In the genomic region with DNA sequence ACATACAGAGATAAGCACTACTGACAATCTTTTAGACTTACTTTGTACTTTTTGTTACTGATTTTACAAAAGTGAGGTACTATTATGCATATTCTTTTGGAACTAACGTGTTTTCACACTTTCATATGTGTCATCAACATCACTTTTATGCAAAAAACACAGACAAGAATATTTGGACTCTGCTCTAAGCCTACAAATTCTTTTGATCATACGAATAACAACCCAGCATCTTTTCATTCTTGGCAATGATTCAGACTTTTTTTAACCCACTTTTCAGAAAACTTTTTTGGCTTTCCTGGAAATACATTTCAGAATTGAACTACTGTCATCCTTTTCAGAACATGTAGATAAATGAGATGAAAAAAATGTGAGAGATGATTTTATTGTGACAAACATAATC, we compare ENCODE assay signal across 25 cellular contexts. TPM values are rescaled to one million over a fixed set of nuclear protein-coding genes. Genes with fewer than 3 reads are reported as not detected.
DNase-seq lines count a peak whose midpoint lies in the region; ATAC-seq and TF ChIP-seq lines count a peak whose summit lies in the region.
"Had no signal": no experiment of that assay in that cellular context is flagged by ENCODE, and none has a peak within 500 bp of the region (broad histone marks: within the 10 kb centered on the region; RNA-seq: fewer than 3 reads in every experiment).

No MANE protein-coding gene starts in this region.

- H3K4me3 ChIP-seq in fibroblast of the aortic adventitia (ENCODE audit: low read depth, low read length) (no peak overlapping the region), gastroesophageal sphincter (no peak overlapping the region), brain microvascular endothelial cell (ENCODE audit: low read depth, low read length) (no peak overlapping the region)
- H3K4me3 ChIP-seq: heart left ventricle, MG63, sigmoid colon, thoracic aorta, vagina had no signal

- intact Hi-C loops in activated CD4-positive, alpha-beta memory T cell treated with anti-CD3 and anti-CD28 coated beads for 36 hours (cut with micrococcal nuclease): loop anchor here (1.0 to 2.0 kb wide), 5 partner anchors 22 to 129 kb away; a partner anchor contains a TSS

- peaks cover 6% of the 10 kb centered on the region for H3K36me3 Mint-ChIP-seq in activated naive CD4-positive, alpha-beta T cell treated with anti-CD3 and anti-CD28 coated beads, Interleukin-2, amount 50 U/mL, for 24 hours
- peaks cover 6% of the 10 kb centered on the region for H3K36me3 Mint-ChIP-seq in activated CD4-positive, alpha-beta memory T cell treated with anti-CD3 and anti-CD28 coated beads for 36 hours

- peaks cover 35% of the 10 kb centered on the region for H3K4me1 Mint-ChIP-seq in activated naive CD4-positive, alpha-beta T cell treated with anti-CD3 and anti-CD28 coated beads, Interleukin-2, amount 50 U/mL, for 24 hours
- H3K4me1 Mint-ChIP-seq in activated CD4-positive, alpha-beta memory T cell treated with anti-CD3 and anti-CD28 coated beads for 36 hours (ENCODE audit: low read depth): peaks cover 35% of the 10 kb centered on the region
- peaks cover 32% of the 10 kb centered on the region for H3K4me1 Mint-ChIP-seq in stimulated activated naive CD8-positive, alpha-beta T cell treated with anti-CD3 and anti-CD28 coated beads, Interleukin-15, amount 100 ng/mL, for 72 hours
- H3K4me1 Mint-ChIP-seq: nephron had no signal

- no peaks in the 10 kb centered on the region for H3K27me3 Mint-ChIP-seq in activated naive CD4-positive, alpha-beta T cell treated with anti-CD3 and anti-CD28 coated beads, Interleukin-2, amount 50 U/mL, for 24 hours
- H3K27me3 Mint-ChIP-seq in activated CD4-positive, alpha-beta memory T cell treated with anti-CD3 and anti-CD28 coated beads for 36 hours: no peaks in the 10 kb centered on the region
- H3K27me3 Mint-ChIP-seq in stimulated activated naive CD8-positive, alpha-beta T cell treated with anti-CD3 and anti-CD28 coated beads, Interleukin-15, amount 100 ng/mL, for 72 hours: no peaks in the 10 kb centered on the region

- H3K27ac ChIP-seq in gastroesophageal sphincter (no peak overlapping the region), brain microvascular endothelial cell (no peak overlapping the region)
- H3K27ac ChIP-seq: heart left ventricle, sigmoid colon, thoracic aorta, vagina, VCaP had no signal

- 25 to 40% methylated on average over 2 of the region's 2 CpGs for WGBS in gastroesophageal sphincter (ENCODE audit: low coverage in 1 of 2), 2 donors

- H3K9me3 Mint-ChIP-seq in activated naive CD4-positive, alpha-beta T cell treated with anti-CD3 and anti-CD28 coated beads, Interleukin-2, amount 50 U/mL, for 24 hours: no peaks in the 10 kb centered on the region
- H3K9me3 Mint-ChIP-seq in activated CD4-positive, alpha-beta memory T cell treated with anti-CD3 and anti-CD28 coated beads for 36 hours: peaks cover 4% of the 10 kb centered on the region
- H3K9me3 Mint-ChIP-seq in stimulated activated naive CD8-positive, alpha-beta T cell treated with anti-CD3 and anti-CD28 coated beads, Interleukin-15, amount 100 ng/mL, for 72 hours: no peaks in the 10 kb centered on the region

- no peak for DNase-seq in activated naive CD4-positive, alpha-beta T cell (lab: John Stamatoyannopoulos, UW)
- no peak for DNase-seq in activated CD4-positive, alpha-beta memory T cell treated with anti-CD3 and anti-CD28 coated beads for 36 hours
- peak; percentile 6 for DNase-seq in fibroblast of the aortic adventitia (ENCODE audit: low read depth)
- DNase-seq in stimulated activated naive CD8-positive, alpha-beta T cell treated with anti-CD3 and anti-CD28 coated beads, Interleukin-15, amount 100 ng/mL, for 72 hours: no peak
- DNase-seq in 8988T: no peak
- no peak for DNase-seq in brain microvascular endothelial cell
- DNase-seq: amniotic stem cell; CD4-positive, alpha-beta memory T cell; cortex of kidney; DMS153; GDM1; HCEC 1CT; heart left ventricle; left colon; MG63; NCI-H1417; NCI-H510A treated with DMSO at 0.1 percent for 48 hours; sigmoid colon; T-helper 2 cell had no signal

- CTCF ChIA-PET in activated CD4-positive, alpha-beta memory T cell treated with anti-CD3 and anti-CD28 coated beads for 36 hours (lab: Charles Lee): interaction anchor here (0.9 kb wide), 1 partner anchor 61 kb away, joined by 4 read pairs; no protein-coding TSS in a partner anchor

- H3K27me3 ChIP-seq in gastroesophageal sphincter (no peaks in the 10 kb centered on the region), brain microvascular endothelial cell (replicated peaks) (no peaks in the 10 kb centered on the region)
- H3K27me3 ChIP-seq: heart left ventricle, MG63, sigmoid colon, vagina had no signal

- in situ Hi-C loops in brain microvascular endothelial cell (cut with HindIII; ENCODE audit: low pct_ligation_motif_present, low sequenced_read_pairs): no loop called here

- peaks cover 0 to 9% (median 0%) of the 10 kb centered on the region in 3 donors for H3K4me1 ChIP-seq in gastroesophageal sphincter
- H3K4me1 ChIP-seq: sigmoid colon, vagina had no signal

- no peaks in the 10 kb centered on the region for H3K36me3 ChIP-seq in gastroesophageal sphincter
- H3K36me3 ChIP-seq in brain microvascular endothelial cell (replicated peaks): no peaks in the 10 kb centered on the region
- H3K36me3 ChIP-seq: heart left ventricle, MG63, sigmoid colon, thoracic aorta, vagina had no signal

- peak; percentile 85 for ATAC-seq in stimulated activated naive CD8-positive, alpha-beta T cell treated with anti-CD3 and anti-CD28 coated beads, Interleukin-15, amount 100 ng/mL, for 72 hours
- ATAC-seq in gastroesophageal sphincter: no peak
- ATAC-seq: heart left ventricle, left colon had no signal

- no peak for TF ChIP-seq CTCF in fibroblast of the aortic adventitia (IDR thresholded peaks at IDR 0.05; ENCODE audit: insufficient read depth, low read length)
- TF ChIP-seq CTCF in gastroesophageal sphincter (IDR thresholded peaks at IDR 0.05): no peak
- no peak for TF ChIP-seq CTCF in brain microvascular endothelial cell (IDR thresholded peaks at IDR 0.05; ENCODE audit: low read depth, low read length, missing control alignments)

- POLR2A ChIA-PET in activated CD4-positive, alpha-beta memory T cell treated with anti-CD3 and anti-CD28 coated beads for 36 hours (lab: Charles Lee): no interaction called here

- H3K9me3 ChIP-seq in gastroesophageal sphincter: no peaks in the 10 kb centered on the region
- H3K9me3 ChIP-seq: MG63, thoracic aorta, vagina had no signal

- no peak for TF ChIP-seq POLR2A in gastroesophageal sphincter (IDR thresholded peaks at IDR 0.05)

- no peak for TF ChIP-seq EP300 in gastroesophageal sphincter (IDR thresholded peaks at IDR 0.05)

- peak overlapping the region; percentile 64 for H3K27ac Mint-ChIP-seq in activated naive CD4-positive, alpha-beta T cell treated with anti-CD3 and anti-CD28 coated beads, Interleukin-2, amount 50 U/mL, for 24 hours
- peak overlapping the region; percentile 54 for H3K27ac Mint-ChIP-seq in activated CD4-positive, alpha-beta memory T cell treated with anti-CD3 and anti-CD28 coated beads for 36 hours
- peak overlapping the region in 1 of 2 donors; percentile 63 for H3K27ac Mint-ChIP-seq in stimulated activated naive CD8-positive, alpha-beta T cell treated with anti-CD3 and anti-CD28 coated beads, Interleukin-15, amount 100 ng/mL, for 72 hours
- H3K27ac Mint-ChIP-seq: nephron had no signal

- peak overlapping the region; percentile 6 for H3K4me3 Mint-ChIP-seq in activated naive CD4-positive, alpha-beta T cell treated with anti-CD3 and anti-CD28 coated beads, Interleukin-2, amount 50 U/mL, for 24 hours
- no peak overlapping the region for H3K4me3 Mint-ChIP-seq in activated CD4-positive, alpha-beta memory T cell treated with anti-CD3 and anti-CD28 coated beads for 36 hours
- H3K4me3 Mint-ChIP-seq in stimulated activated naive CD8-positive, alpha-beta T cell treated with anti-CD3 and anti-CD28 coated beads, Interleukin-15, amount 100 ng/mL, for 72 hours: peak overlapping the region; percentile 4 to 45
- H3K4me3 Mint-ChIP-seq: CD4-positive, alpha-beta memory T cell; nephron had no signal

RNA-seq across cellular contexts. Expression of a gene that starts 30.2 kb away (rescaled TPM):
- total RNA-seq in activated CD4-positive, alpha-beta memory T cell treated with anti-CD3 and anti-CD28 coated beads for 36 hours: 1 to 10 TPM; 3.2 to 3.4 TPM
- total RNA-seq in fibroblast of the aortic adventitia (ENCODE audit: low replicate concordance): 8.3 and 15.2 TPM in 2 replicates
- 10 to 100 TPM in 3 of 4 donors, 1 to 10 TPM in 1; 9.0 to 14.7 (median 12.5) TPM for total RNA-seq in gastroesophageal sphincter
